20 cellular contexts compared by ENCODE assay signal in the genomic region with DNA sequence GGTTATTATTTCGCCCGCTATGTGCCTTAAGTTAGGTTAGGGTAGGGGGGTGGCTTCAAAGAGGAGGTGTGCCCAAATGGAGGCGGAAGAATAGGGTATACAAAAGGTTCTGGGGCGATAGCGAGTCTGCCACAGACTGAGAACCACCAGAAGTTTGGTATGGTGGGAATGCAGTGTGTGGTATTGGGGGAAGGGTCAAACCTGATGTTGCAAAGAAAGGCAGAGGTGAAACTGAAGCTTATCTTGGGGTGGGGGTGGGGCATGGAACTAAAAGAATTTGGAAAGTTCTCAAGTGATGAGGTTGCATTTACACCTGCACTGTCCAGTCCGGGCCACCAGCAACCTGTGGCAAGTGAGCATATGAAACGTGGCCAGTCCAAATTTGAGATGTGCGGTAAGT. TPM values are rescaled to one million over a fixed set of nuclear protein-coding genes. Genes with fewer than 3 reads are reported as not detected.
DNase-seq lines count a peak whose midpoint lies in the region; ATAC-seq, FAIRE-seq and TF ChIP-seq lines count a peak whose summit lies in the region.
"Had no signal": no experiment of that assay in that cellular context is flagged by ENCODE, and none has a peak within 500 bp of the region (broad histone marks: within the 10 kb centered on the region; RNA-seq: fewer than 3 reads in every experiment).

No MANE protein-coding gene starts in this region.

- no peak for ATAC-seq in HG02884 (IDR thresholded peaks at IDR 0.05; ENCODE audit: unreplicated experiment)
- ATAC-seq: HCT116 had no signal

- peaks cover 3% of the 10 kb centered on the region for H3K9me3 Mint-ChIP-seq in endodermal cell
- H3K9me3 Mint-ChIP-seq in activated T-helper 1 cell treated with anti-CD3 and anti-CD28 coated beads, Interleukin-12 subunit alpha, Interleukin-12 subunit beta, Interleukin-2, Interleukin-4 antibody, amounts not matched to agents 30 ng/mL and 10 ng/mL and 1 ng/mL, durations not matched to agents 14 hours and 24 hours and 36 hours = no peaks in the 10 kb centered on the region

- no peaks in the 10 kb centered on the region for H3K36me3 ChIP-seq in H7 (replicated peaks; ENCODE audit: control insufficient read depth, insufficient read depth, low read length)
- no peaks in the 10 kb centered on the region for H3K36me3 ChIP-seq in endodermal cell (ENCODE audit: control insufficient read depth, insufficient read depth, low read length)
- no peaks in the 10 kb centered on the region for H3K36me3 ChIP-seq in effector memory CD4-positive, alpha-beta T cell (ENCODE audit: control insufficient read depth, insufficient read depth, low read length)
- no peaks in the 10 kb centered on the region for H3K36me3 ChIP-seq in prostate gland

- H3K9me3 ChIP-seq in endodermal cell (ENCODE audit: control insufficient read depth, low read length) = no peaks in the 10 kb centered on the region
- H3K9me3 ChIP-seq in effector memory CD4-positive, alpha-beta T cell (ENCODE audit: control insufficient read depth, low read length) = no peaks in the 10 kb centered on the region
- no peaks in the 10 kb centered on the region for H3K9me3 ChIP-seq in prostate gland

- FAIRE-seq in urothelium cell line (lab: Jason Lieb, UNC) = no peak
- FAIRE-seq: G401.6, GM12892 had no signal

- H3K27ac ChIP-seq in endodermal cell (ENCODE audit: low read depth, low read length) (no peak overlapping the region), prostate gland (no peak overlapping the region)
- no peak overlapping the region for H3K27ac ChIP-seq in effector memory CD4-positive, alpha-beta T cell (ENCODE audit: insufficient read depth, low read length, poor library complexity, severe bottlenecking)

- peaks cover 25% of the 10 kb centered on the region for H3K27me3 Mint-ChIP-seq in endodermal cell (ENCODE audit: insufficient read depth)
- H3K27me3 Mint-ChIP-seq in activated T-helper 1 cell treated with anti-CD3 and anti-CD28 coated beads, Interleukin-12 subunit alpha, Interleukin-12 subunit beta, Interleukin-2, Interleukin-4 antibody, amounts not matched to agents 30 ng/mL and 10 ng/mL and 1 ng/mL, durations not matched to agents 14 hours and 24 hours and 36 hours (ENCODE audit: insufficient read depth) = peaks cover 4% of the 10 kb centered on the region

- DNase-seq in H7 (peak; percentile 57), endodermal cell (peak; percentile 58), islet precursor cell (peak; percentile 76), urothelium cell line (ENCODE audit: low spot score) (peak; percentile 43), prostate gland (ENCODE audit: low spot score) (no peak)
- no peak for DNase-seq in activated T-helper 1 cell treated with anti-CD3 and anti-CD28 coated beads, Interleukin-12 subunit alpha, Interleukin-12 subunit beta, Interleukin-2, Interleukin-4 antibody, amounts not matched to agents 30 ng/mL and 10 ng/mL and 1 ng/mL, durations not matched to agents 14 hours and 24 hours and 36 hours (ENCODE audit: low spot score)
- no peak for DNase-seq in effector memory CD4-positive, alpha-beta T cell
- DNase-seq: C1 segment of cervical spinal cord; Calu3; CD4-positive, alpha-beta memory T cell; COR-L47; DMS53; DMS79 treated with DMSO at 0.1 percent for 48 hours; GOT3; H9 had no signal

- H3K4me1 Mint-ChIP-seq in endodermal cell = peaks cover 33% of the 10 kb centered on the region
- H3K4me1 Mint-ChIP-seq in activated T-helper 1 cell treated with anti-CD3 and anti-CD28 coated beads, Interleukin-12 subunit alpha, Interleukin-12 subunit beta, Interleukin-2, Interleukin-4 antibody, amounts not matched to agents 30 ng/mL and 10 ng/mL and 1 ng/mL, durations not matched to agents 14 hours and 24 hours and 36 hours (ENCODE audit: low read depth) = no peaks in the 10 kb centered on the region

- no peak overlapping the region for H3K9ac ChIP-seq in endodermal cell (ENCODE audit: extremely low read depth, low read length, poor library complexity, severe bottlenecking)

- no peak overlapping the region for H3K4me3 ChIP-seq in H7 (ENCODE audit: insufficient read depth, low read depth, low read length)
- H3K4me3 ChIP-seq in endodermal cell (ENCODE audit: low read length) = no peak overlapping the region
- no peak overlapping the region for H3K4me3 ChIP-seq in effector memory CD4-positive, alpha-beta T cell (ENCODE audit: insufficient read depth, low read depth, low read length, poor library complexity, severe bottlenecking)
- H3K4me3 ChIP-seq in prostate gland = no peak overlapping the region

- H3K27ac Mint-ChIP-seq in endodermal cell = no peak overlapping the region
- H3K27ac Mint-ChIP-seq in activated T-helper 1 cell treated with anti-CD3 and anti-CD28 coated beads, Interleukin-12 subunit alpha, Interleukin-12 subunit beta, Interleukin-2, Interleukin-4 antibody, amounts not matched to agents 30 ng/mL and 10 ng/mL and 1 ng/mL, durations not matched to agents 14 hours and 24 hours and 36 hours = no peak overlapping the region
- H3K27ac Mint-ChIP-seq: CD4-positive, alpha-beta memory T cell; H9 had no signal

- H3K4me3 Mint-ChIP-seq in endodermal cell = no peak overlapping the region
- no peak overlapping the region for H3K4me3 Mint-ChIP-seq in activated T-helper 1 cell treated with anti-CD3 and anti-CD28 coated beads, Interleukin-12 subunit alpha, Interleukin-12 subunit beta, Interleukin-2, Interleukin-4 antibody, amounts not matched to agents 30 ng/mL and 10 ng/mL and 1 ng/mL, durations not matched to agents 14 hours and 24 hours and 36 hours
- H3K4me3 Mint-ChIP-seq: CD4-positive, alpha-beta memory T cell; H9 had no signal

- WGBS in endodermal cell (ENCODE audit: insufficient coverage in 1 of 2, insufficient read length in 1 of 2), 2 experiments = 94 to 100% methylated on average over 6 to 8 of the region's 8 CpGs
- 91% methylated on average over 8 of the region's 8 CpGs for WGBS in prostate gland

- H3K27me3 ChIP-seq in H7 (ENCODE audit: control insufficient read depth, insufficient read depth, low read length) = no peaks in the 10 kb centered on the region
- H3K27me3 ChIP-seq in endodermal cell (ENCODE audit: control insufficient read depth, insufficient read depth, low read length, poor library complexity, severe bottlenecking) = peaks cover 5% of the 10 kb centered on the region
- H3K27me3 ChIP-seq in effector memory CD4-positive, alpha-beta T cell (replicated peaks; ENCODE audit: control insufficient read depth, insufficient read depth, low read length, poor library complexity, severe bottlenecking) = no peaks in the 10 kb centered on the region
- no peaks in the 10 kb centered on the region for H3K27me3 ChIP-seq in prostate gland (replicated peaks; ENCODE audit: insufficient read depth)

- no peak for TF ChIP-seq POLR2A in prostate gland (IDR thresholded peaks at IDR 0.05)

- TF ChIP-seq CTCF in endodermal cell (conservative IDR thresholded peaks at IDR 0.05) (no peak), prostate gland (IDR thresholded peaks at IDR 0.05) (no peak)

- H3K4me1 ChIP-seq in endodermal cell (ENCODE audit: control insufficient read depth, insufficient read depth, low read length) = peaks cover 12% of the 10 kb centered on the region
- H3K4me1 ChIP-seq in effector memory CD4-positive, alpha-beta T cell (ENCODE audit: control insufficient read depth, insufficient read depth, low read length, poor library complexity, severe bottlenecking) = no peaks in the 10 kb centered on the region
- H3K4me1 ChIP-seq in prostate gland (replicated peaks) = no peaks in the 10 kb centered on the region

- no peaks in the 10 kb centered on the region for H3K36me3 Mint-ChIP-seq in endodermal cell (ENCODE audit: low read depth)
- H3K36me3 Mint-ChIP-seq in activated T-helper 1 cell treated with anti-CD3 and anti-CD28 coated beads, Interleukin-12 subunit alpha, Interleukin-12 subunit beta, Interleukin-2, Interleukin-4 antibody, amounts not matched to agents 30 ng/mL and 10 ng/mL and 1 ng/mL, durations not matched to agents 14 hours and 24 hours and 36 hours (ENCODE audit: low read depth) = no peaks in the 10 kb centered on the region
- H3K36me3 Mint-ChIP-seq: CD4-positive, alpha-beta memory T cell had no signal

- intact Hi-C loops in activated T-helper 1 cell treated with anti-CD3 and anti-CD28 coated beads, Interleukin-12 subunit alpha, Interleukin-12 subunit beta, Interleukin-2, Interleukin-4 antibody, amounts not matched to agents 30 ng/mL and 10 ng/mL and 1 ng/mL, durations not matched to agents 14 hours and 24 hours and 36 hours (cut with micrococcal nuclease) = no loop called here
- intact Hi-C loops in prostate gland (cut with DNase I) = no loop called here

RNA-seq across cellular contexts. Expression of a gene that starts 11.8 kb away (rescaled TPM):
- 1.3 and 1.5 TPM in 2 replicates for total RNA-seq in H7 (2014; rRNA removed; shearing (Covaris generic))
- total RNA-seq in endodermal cell (1 to 10 TPM in 1 of 2 donors, under 1 TPM in 1; 1.00 to 2.9 TPM), prostate gland (1 to 10 TPM; 1.8 to 2.0 TPM)
- polyA plus RNA-seq in endodermal cell (2013, experiment 1 of 2) = 2.2 TPM
- 3.4 TPM for polyA plus RNA-seq in endodermal cell (2013, experiment 2 of 2)
- total RNA-seq in activated T-helper 1 cell treated with anti-CD3 and anti-CD28 coated beads, Interleukin-12 subunit alpha, Interleukin-12 subunit beta, Interleukin-2, Interleukin-4 antibody, amounts not matched to agents 30 ng/mL and 10 ng/mL and 1 ng/mL, durations not matched to agents 14 hours and 24 hours and 36 hours = 0.02 TPM in 1 of 2 replicates, not detected in the other
- total RNA-seq: A673; CD4-positive, alpha-beta memory T cell had no signal
- polyA plus RNA-seq: CD4-positive, alpha-beta memory T cell had no signal

Comparison
In these comparisons a context has a peak if more than half of its experiments do, and no peak if none do; other contexts are left out.
1. DNase-seq: peak in H7 (single experiment), endodermal cell (single experiment), islet precursor cell (single experiment) and urothelium cell line (single experiment); none in activated T-helper 1 cell treated with anti-CD3 and anti-CD28 coated beads, Interleukin-12 subunit alpha, Interleukin-12 subunit beta, Interleukin-2, Interleukin-4 antibody, amounts not matched to agents 30 ng/mL and 10 ng/mL and 1 ng/mL, durations not matched to agents 14 hours and 24 hours and 36 hours (single experiment), effector memory CD4-positive, alpha-beta T cell (0 of 3) and prostate gland (single experiment).